Comparison of ENCODE assay signal across 21 cellular contexts in the genomic region with DNA sequence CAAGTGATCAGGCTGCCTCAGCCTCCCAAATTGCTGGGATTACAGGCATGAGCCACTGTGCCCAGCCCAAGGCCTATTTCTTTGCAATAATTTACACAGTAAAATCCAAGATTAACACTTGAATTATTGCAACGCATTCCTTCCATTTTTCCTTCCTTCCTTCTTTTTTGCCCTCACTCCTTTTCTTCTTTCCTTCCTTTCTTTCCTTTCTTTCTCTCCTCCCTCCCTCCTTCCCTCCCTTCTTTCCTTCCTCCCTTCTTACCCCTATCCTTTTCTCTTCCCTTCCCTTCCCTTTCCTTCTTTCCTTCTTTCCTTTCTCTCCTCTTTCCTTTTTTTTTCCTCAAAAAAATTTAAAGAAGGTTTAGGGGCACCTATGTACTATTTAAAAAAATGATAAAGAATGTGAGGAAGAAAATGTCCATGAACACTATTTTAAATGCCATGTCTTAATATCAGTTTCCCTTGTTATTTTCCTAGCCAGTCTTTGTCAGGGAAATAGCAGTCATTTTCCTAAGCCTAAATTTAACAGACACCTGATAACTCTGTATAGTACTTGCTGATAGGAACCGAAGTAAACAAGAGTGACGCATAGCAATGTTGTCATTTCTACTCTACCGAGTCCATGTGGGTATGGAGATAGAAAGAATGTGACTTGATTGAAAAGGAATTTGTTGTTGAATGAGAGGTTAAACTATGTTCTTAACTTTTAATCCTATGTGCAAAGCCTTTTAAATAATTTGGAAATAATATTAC.
A peak's percentile ranks its signal among the peaks of the same experiment; 100 is the strongest.
DNase-seq lines count a peak whose midpoint lies in the region; ATAC-seq and TF ChIP-seq lines count a peak whose summit lies in the region.
"Had no signal": no experiment of that assay in that cellular context is flagged by ENCODE, and none has a peak within 500 bp of the region (broad histone marks: within the 10 kb centered on the region; RNA-seq: fewer than 3 reads in every experiment).

No MANE protein-coding gene starts in this region.

- intact Hi-C loops in Right ventricle myocardium superior (cut with DNase I) (loop anchor here (10.0 kb wide), 1 partner anchor 340 kb away; the partner anchor contains the start of gene IVNS1ABP), OCI-LY7 (cut with micrococcal nuclease; ENCODE audit: unreplicated experiment) (no loop called here)
- intact Hi-C loops in activated CD4-positive, alpha-beta memory T cell treated with anti-CD3 and anti-CD28 coated beads for 36 hours (cut with micrococcal nuclease): no loop called here

- H3K14ac ChIP-seq in neuronal stem cell (ENCODE audit: low read length): no peak overlapping the region

- H3K4me1 Mint-ChIP-seq in activated CD4-positive, alpha-beta memory T cell treated with anti-CD3 and anti-CD28 coated beads for 36 hours (ENCODE audit: low read depth): no peaks in the 10 kb centered on the region
- H3K4me1 Mint-ChIP-seq in effector memory CD8-positive, alpha-beta T cell (ENCODE audit: low read depth in 2 of 2): no peaks in the 10 kb centered on the region
- H3K4me1 Mint-ChIP-seq: activated naive CD4-positive, alpha-beta T cell treated with anti-CD3 and anti-CD28 coated beads, Interleukin-2, amount 10 ng/mL, durations not matched to agents 7 days and 5 days had no signal

- no peak overlapping the region for H4K91ac ChIP-seq in neuronal stem cell (ENCODE audit: low read depth, low read length, poor library complexity)

- H3K27ac ChIP-seq in neuronal stem cell (replicated peaks; ENCODE audit: low read length) (no peak overlapping the region), OCI-LY7 (ENCODE audit: low read depth, low read length, poor library complexity, severe bottlenecking) (no peak overlapping the region)
- H3K27ac ChIP-seq: Peyer's patch, upper lobe of right lung had no signal

- H3K4me2 ChIP-seq in neuronal stem cell (ENCODE audit: insufficient read depth, low read length, poor library complexity, severe bottlenecking) (no peak overlapping the region), OCI-LY7 (ENCODE audit: low read length) (no peak overlapping the region)

- no peaks in the 10 kb centered on the region for H3K36me3 Mint-ChIP-seq in activated CD4-positive, alpha-beta memory T cell treated with anti-CD3 and anti-CD28 coated beads for 36 hours
- H3K36me3 Mint-ChIP-seq in effector memory CD8-positive, alpha-beta T cell (ENCODE audit: insufficient read depth): no peaks in the 10 kb centered on the region
- H3K36me3 Mint-ChIP-seq: activated naive CD4-positive, alpha-beta T cell treated with anti-CD3 and anti-CD28 coated beads, Interleukin-2, amount 10 ng/mL, durations not matched to agents 7 days and 5 days; natural killer cell treated with Interleukin-12 subunit alpha and Interleukin-12 subunit beta and Interleukin-15 and Interleukin-18, amount 100 ng/mL, for 72 hours had no signal

- no peak overlapping the region for H3K23ac ChIP-seq in neuronal stem cell (ENCODE audit: low read depth, low read length, poor library complexity)

- H3K27ac Mint-ChIP-seq in activated CD4-positive, alpha-beta memory T cell treated with anti-CD3 and anti-CD28 coated beads for 36 hours: no peak overlapping the region
- no peak overlapping the region for H3K27ac Mint-ChIP-seq in effector memory CD8-positive, alpha-beta T cell
- H3K27ac Mint-ChIP-seq: activated CD4-positive, alpha-beta T cell treated with anti-CD3 and anti-CD28 coated beads, Interleukin-2, amount 10 ng/mL, durations not matched to agents 24 days and 14 days; activated naive CD4-positive, alpha-beta T cell treated with anti-CD3 and anti-CD28 coated beads, Interleukin-2, amount 10 ng/mL, durations not matched to agents 7 days and 5 days; CD4-positive, alpha-beta memory T cell; natural killer cell treated with Interleukin-12 subunit alpha and Interleukin-12 subunit beta and Interleukin-15 and Interleukin-18, amount 100 ng/mL, for 72 hours; stimulated activated naive CD8-positive, alpha-beta T cell treated with anti-CD3 and anti-CD28 coated beads, Interleukin-15, Interleukin-2, amounts not matched to agents 100 ng/mL and 50 ng/mL, for 24 hours had no signal

- no peaks in the 10 kb centered on the region for H3K4me1 ChIP-seq in neuronal stem cell (ENCODE audit: control insufficient read depth in 2 of 2, insufficient read depth in 1 of 2, low read depth in 1 of 2, low read length in 2 of 2)
- no peaks in the 10 kb centered on the region for H3K4me1 ChIP-seq in OCI-LY7 (ENCODE audit: insufficient read depth, low read length, poor library complexity, severe bottlenecking)
- H3K4me1 ChIP-seq: upper lobe of right lung had no signal

- H3K9me2 ChIP-seq in OCI-LY7 (ENCODE audit: insufficient read depth, low read length): no peaks in the 10 kb centered on the region

- H3K4me3 Mint-ChIP-seq in activated CD4-positive, alpha-beta memory T cell treated with anti-CD3 and anti-CD28 coated beads for 36 hours: no peak overlapping the region
- H3K4me3 Mint-ChIP-seq in effector memory CD8-positive, alpha-beta T cell: no peak overlapping the region
- H3K4me3 Mint-ChIP-seq: activated CD4-positive, alpha-beta T cell treated with anti-CD3 and anti-CD28 coated beads, Interleukin-2, amount 10 ng/mL, durations not matched to agents 24 days and 14 days; activated naive CD4-positive, alpha-beta T cell treated with anti-CD3 and anti-CD28 coated beads, Interleukin-2, amount 10 ng/mL, durations not matched to agents 7 days and 5 days; CD4-positive, alpha-beta memory T cell; natural killer cell treated with Interleukin-12 subunit alpha and Interleukin-12 subunit beta and Interleukin-15 and Interleukin-18, amount 100 ng/mL, for 72 hours; stimulated activated naive CD8-positive, alpha-beta T cell treated with anti-CD3 and anti-CD28 coated beads, Interleukin-15, Interleukin-2, amounts not matched to agents 100 ng/mL and 50 ng/mL, for 24 hours had no signal

- no peak for TF ChIP-seq CTCF in OCI-LY7 (conservative IDR thresholded peaks at IDR 0.05; ENCODE audit: low read length)

- no peaks in the 10 kb centered on the region for H3K79me2 ChIP-seq in OCI-LY7 (ENCODE audit: insufficient read depth, low read depth, low read length)

- H3K4me3 ChIP-seq in neuronal stem cell (ENCODE audit: low read length in 2 of 2): no peak overlapping the region
- no peak overlapping the region for H3K4me3 ChIP-seq in OCI-LY7 (ENCODE audit: low read depth, low read length, poor library complexity, severe bottlenecking)
- H3K4me3 ChIP-seq: Peyer's patch, upper lobe of right lung had no signal

- no peak overlapping the region for H2AK5ac ChIP-seq in neuronal stem cell (ENCODE audit: low read depth, low read length)

- WGBS in neuronal stem cell (ENCODE audit: extremely low coverage in 2 of 2, insufficient read length in 2 of 2, insufficient replicate concordance in 1 of 2), 2 donors: 100% methylated on average over 1 of the region's 4 CpGs; no CpG with 5 or more reads in 1 of the 2 donors

- no TSS peak for BruUV-seq in OCI-LY7 (replicated peaks; lab: Mats Ljungman, UMichigan)

- POLR2A ChIA-PET in activated CD4-positive, alpha-beta memory T cell treated with anti-CD3 and anti-CD28 coated beads for 36 hours (lab: Charles Lee): no interaction called here
- POLR2A ChIA-PET in OCI-LY7 (lab: Charles Lee): no interaction called here

- DNase-seq in EH (ENCODE audit: low read depth) (peak; percentile 37), amniotic stem cell (lab: John Stamatoyannopoulos, UW) (peak; percentile 12), Right ventricle myocardium superior (no peak), neuronal stem cell (ENCODE audit: low spot score) (no peak), OCI-LY7 (ENCODE audit: low spot score) (no peak), NCI-H446 (lab: John Stamatoyannopoulos, UW) (no peak)
- no peak for DNase-seq in activated CD4-positive, alpha-beta memory T cell treated with anti-CD3 and anti-CD28 coated beads for 36 hours
- DNase-seq in effector memory CD8-positive, alpha-beta T cell: no peak
- DNase-seq: activated CD4-positive, alpha-beta T cell treated with anti-CD3 and anti-CD28 coated beads, Interleukin-2, amount 10 ng/mL, durations not matched to agents 24 days and 14 days; activated naive CD4-positive, alpha-beta T cell treated with anti-CD3 and anti-CD28 coated beads, Interleukin-2, amount 10 ng/mL, durations not matched to agents 7 days and 5 days; activated T-cell treated with anti-CD3 and anti-CD28 coated beads for 4 hours; CD4-positive, alpha-beta memory T cell; foreskin melanocyte; H7; mammary epithelial cell; NCI-H1417 treated with DMSO at 0.1 percent for 48 hours; NCI-H2171; Peyer's patch; upper lobe of right lung had no signal

- no peak overlapping the region for H3K9ac ChIP-seq in neuronal stem cell (ENCODE audit: low read depth, low read length, poor library complexity)

- no peak overlapping the region for H3K4ac ChIP-seq in neuronal stem cell (ENCODE audit: low read length)

- no peaks in the 10 kb centered on the region for H3K27me3 ChIP-seq in neuronal stem cell (ENCODE audit: control insufficient read depth in 3 of 3, insufficient read depth in 3 of 3, low read depth in 1 of 3, low read length in 3 of 3)
- H3K27me3 ChIP-seq: Peyer's patch, upper lobe of right lung had no signal

- H3K79me1 ChIP-seq in neuronal stem cell (ENCODE audit: low read depth, low read length): no peaks in the 10 kb centered on the region

- H3K36me3 ChIP-seq in neuronal stem cell (replicated peaks in 1 of 2; ENCODE audit: control insufficient read depth in 2 of 2, insufficient read depth in 2 of 2, low read length in 2 of 2) (peaks cover 0 to 1% of the 10 kb centered on the region in 2 donors), OCI-LY7 (ENCODE audit: insufficient read depth, low read length) (no peaks in the 10 kb centered on the region)
- H3K36me3 ChIP-seq: Peyer's patch, upper lobe of right lung had no signal

- H3K9me3 ChIP-seq in neuronal stem cell (replicated peaks in 1 of 2; ENCODE audit: control insufficient read depth in 2 of 2, insufficient read depth in 1 of 2, low read depth in 1 of 2, low read length in 2 of 2) (peaks cover 2 to 10% of the 10 kb centered on the region in 2 donors), OCI-LY7 (ENCODE audit: low read length) (no peaks in the 10 kb centered on the region; the same call in 1 of the 2 replicates)
- H3K9me3 ChIP-seq: Peyer's patch, upper lobe of right lung had no signal

- H2BK120ac ChIP-seq in neuronal stem cell (ENCODE audit: low read depth, low read length): no peak overlapping the region

- H3K27me3 Mint-ChIP-seq in activated CD4-positive, alpha-beta memory T cell treated with anti-CD3 and anti-CD28 coated beads for 36 hours: no peaks in the 10 kb centered on the region
- H3K27me3 Mint-ChIP-seq in effector memory CD8-positive, alpha-beta T cell: peaks cover 0 to 5% of the 10 kb centered on the region in 2 donors
- H3K27me3 Mint-ChIP-seq: activated CD4-positive, alpha-beta T cell treated with anti-CD3 and anti-CD28 coated beads, Interleukin-2, amount 10 ng/mL, durations not matched to agents 24 days and 14 days; activated naive CD4-positive, alpha-beta T cell treated with anti-CD3 and anti-CD28 coated beads, Interleukin-2, amount 10 ng/mL, durations not matched to agents 7 days and 5 days; CD4-positive, alpha-beta memory T cell; stimulated activated naive CD8-positive, alpha-beta T cell treated with anti-CD3 and anti-CD28 coated beads, Interleukin-15, Interleukin-2, amounts not matched to agents 100 ng/mL and 50 ng/mL, for 24 hours had no signal

- H2BK5ac ChIP-seq in neuronal stem cell (ENCODE audit: low read length): no peak overlapping the region

- H2BK15ac ChIP-seq in neuronal stem cell (ENCODE audit: low read length): peak overlapping the region; percentile 75

- no peak overlapping the region for H4K8ac ChIP-seq in neuronal stem cell (ENCODE audit: low read depth, low read length)

- no peak overlapping the region for H2AFZ ChIP-seq in neuronal stem cell (ENCODE audit: low read length)
- H2AFZ ChIP-seq in OCI-LY7 (ENCODE audit: low read length): no peak overlapping the region

- no peak overlapping the region for H3K18ac ChIP-seq in neuronal stem cell (ENCODE audit: low read length)

- no peak overlapping the region for H2BK12ac ChIP-seq in neuronal stem cell (ENCODE audit: low read length)

- H4K20me1 ChIP-seq in OCI-LY7 (ENCODE audit: insufficient read depth, low read length): no peaks in the 10 kb centered on the region

- peaks cover 5% of the 10 kb centered on the region for H3K9me3 Mint-ChIP-seq in activated CD4-positive, alpha-beta memory T cell treated with anti-CD3 and anti-CD28 coated beads for 36 hours
- H3K9me3 Mint-ChIP-seq in effector memory CD8-positive, alpha-beta T cell: no peaks in the 10 kb centered on the region
- H3K9me3 Mint-ChIP-seq: natural killer cell treated with Interleukin-12 subunit alpha and Interleukin-12 subunit beta and Interleukin-15 and Interleukin-18, amount 100 ng/mL, for 72 hours had no signal

- peak; percentile 97 for ATAC-seq in Right ventricle myocardium superior (ENCODE audit: poor library complexity)
- no peak for ATAC-seq in effector memory CD8-positive, alpha-beta T cell (replicated peaks)
- ATAC-seq: natural killer cell treated with Interleukin-12 subunit alpha and Interleukin-12 subunit beta and Interleukin-15 and Interleukin-18, amount 100 ng/mL, for 72 hours; upper lobe of right lung had no signal

- CTCF ChIA-PET in activated CD4-positive, alpha-beta memory T cell treated with anti-CD3 and anti-CD28 coated beads for 36 hours (lab: Charles Lee): interaction anchor here (1.1 kb wide), 1 partner anchor 15 kb away, joined by 3 read pairs; no protein-coding TSS in a partner anchor
- CTCF ChIA-PET in OCI-LY7 (lab: Charles Lee; ENCODE audit: unreplicated experiment): no interaction called here

Comparison
In these comparisons a context has a peak if more than half of its experiments do, and no peak if none do; other contexts are left out.
1. DNase-seq: peak in EH (single experiment) and amniotic stem cell (single experiment); none in Right ventricle myocardium superior (single experiment), neuronal stem cell (single experiment), activated CD4-positive, alpha-beta memory T cell treated with anti-CD3 and anti-CD28 coated beads for 36 hours (single experiment), effector memory CD8-positive, alpha-beta T cell (0 of 3), OCI-LY7 (single experiment) and NCI-H446 (0 of 2).